ENCODE assay signal across 8 cellular contexts in the genomic region with DNA sequence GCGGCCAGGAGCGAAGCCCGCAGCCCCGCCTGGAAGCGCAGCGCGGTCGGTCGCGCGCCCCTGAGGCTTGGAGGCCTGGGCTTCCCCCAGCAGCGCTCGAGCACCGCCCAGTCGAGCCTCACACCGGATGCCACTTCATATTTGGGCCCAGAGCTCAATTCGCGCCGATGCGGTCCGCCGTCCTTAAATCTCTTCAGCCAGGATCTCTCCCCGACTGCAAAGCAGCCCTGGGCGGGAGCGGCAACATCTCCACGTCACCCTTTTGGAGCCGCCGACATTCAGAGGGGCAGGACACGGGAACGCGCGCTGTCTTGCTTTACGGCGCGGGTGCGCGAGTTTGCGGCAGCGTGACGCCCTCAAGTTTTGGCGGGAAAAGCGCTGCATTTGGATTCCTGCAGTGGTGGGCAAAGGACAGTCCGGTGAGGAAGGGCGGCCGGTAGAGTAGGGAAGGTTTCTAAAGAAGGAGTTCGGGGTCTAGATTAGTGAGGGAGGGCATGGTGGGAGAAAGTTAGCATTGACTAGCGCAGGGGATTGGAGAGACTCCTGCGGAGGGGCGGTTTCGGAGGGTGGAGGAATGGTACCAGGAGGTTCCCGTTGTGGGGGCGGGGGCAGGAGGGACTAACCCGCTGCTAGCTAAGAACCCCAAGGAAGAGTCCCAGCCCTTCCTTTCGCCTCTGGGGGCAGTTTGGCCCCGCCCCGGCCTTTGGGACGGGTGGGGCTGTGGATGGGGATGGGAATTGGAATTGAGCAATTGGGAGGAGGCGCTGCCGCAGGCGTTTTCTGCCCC. TPM values are rescaled to one million over a fixed set of nuclear protein-coding genes. Genes with fewer than 3 reads are reported as not detected.
A peak's percentile ranks its signal among the peaks of the same experiment; 100 is the strongest.
DNase-seq lines count a peak whose midpoint lies in the region; ATAC-seq and TF ChIP-seq lines count a peak whose summit lies in the region.

No MANE protein-coding gene starts in this region.

- peaks cover 60% of the 10 kb centered on the region for H3K79me2 ChIP-seq in DOHH2 (ENCODE audit: control insufficient read depth, low read length)

- H3K4me2 ChIP-seq in DOHH2 (ENCODE audit: low read length), result peak overlapping the region; percentile 91

- peaks cover 31% of the 10 kb centered on the region for H3K4me1 ChIP-seq in DOHH2 (ENCODE audit: control insufficient read depth, low read length)

- intact Hi-C loops in activated T-helper 2 cell treated with anti-CD3 and anti-CD28 coated beads, Interferon-gamma antibody, Interleukin-2, Interleukin-4, amounts not matched to agents 10 μg/mL and 5 μg/mL and 100 μg/mL, durations not matched to agents 14 hours and 24 hours and 36 hours (cut with micrococcal nuclease), result loop anchor here (1.0 to 5.0 kb wide), 4 partner anchors 33 to 261 kb away; a partner anchor contains a TSS

- H3K27me3 Mint-ChIP-seq in activated T-helper 2 cell treated with anti-CD3 and anti-CD28 coated beads, Interferon-gamma antibody, Interleukin-2, Interleukin-4, amounts not matched to agents 10 μg/mL and 5 μg/mL and 100 μg/mL, durations not matched to agents 14 hours and 24 hours and 36 hours (ENCODE audit: low read depth), result no peaks in the 10 kb centered on the region
- H3K27me3 Mint-ChIP-seq in natural killer cell treated with Interleukin-12 subunit alpha and Interleukin-12 subunit beta and Interleukin-15 and Interleukin-18, amount 100 ng/mL, for 72 hours, result no peaks in the 10 kb centered on the region

- H3F3A ChIP-seq in DOHH2 (ENCODE audit: control insufficient read depth, insufficient read depth), result peaks cover 17% of the 10 kb centered on the region

- peak overlapping the region; percentile 91 for H3K4me3 Mint-ChIP-seq in activated T-helper 2 cell treated with anti-CD3 and anti-CD28 coated beads, Interferon-gamma antibody, Interleukin-2, Interleukin-4, amounts not matched to agents 10 μg/mL and 5 μg/mL and 100 μg/mL, durations not matched to agents 14 hours and 24 hours and 36 hours (ENCODE audit: low read depth)
- peak overlapping the region; percentile 90 for H3K4me3 Mint-ChIP-seq in natural killer cell treated with Interleukin-12 subunit alpha and Interleukin-12 subunit beta and Interleukin-15 and Interleukin-18, amount 100 ng/mL, for 72 hours

- peaks cover 61% of the 10 kb centered on the region for H3K36me3 Mint-ChIP-seq in activated T-helper 2 cell treated with anti-CD3 and anti-CD28 coated beads, Interferon-gamma antibody, Interleukin-2, Interleukin-4, amounts not matched to agents 10 μg/mL and 5 μg/mL and 100 μg/mL, durations not matched to agents 14 hours and 24 hours and 36 hours (ENCODE audit: low read depth)
- H3K36me3 Mint-ChIP-seq in natural killer cell treated with Interleukin-12 subunit alpha and Interleukin-12 subunit beta and Interleukin-15 and Interleukin-18, amount 100 ng/mL, for 72 hours, result peaks cover 17% of the 10 kb centered on the region

- no peak for TF ChIP-seq CTCF in DOHH2 (IDR thresholded peaks at IDR 0.05; ENCODE audit: low read depth, low read length, poor library complexity, severe bottlenecking)

- H3K27ac Mint-ChIP-seq in activated T-helper 2 cell treated with anti-CD3 and anti-CD28 coated beads, Interferon-gamma antibody, Interleukin-2, Interleukin-4, amounts not matched to agents 10 μg/mL and 5 μg/mL and 100 μg/mL, durations not matched to agents 14 hours and 24 hours and 36 hours, result peak overlapping the region; percentile 93
- H3K27ac Mint-ChIP-seq in natural killer cell treated with Interleukin-12 subunit alpha and Interleukin-12 subunit beta and Interleukin-15 and Interleukin-18, amount 100 ng/mL, for 72 hours, result peak overlapping the region; percentile 97

- H3K9me2 ChIP-seq in DOHH2 (replicated peaks; ENCODE audit: control insufficient read depth, low read length), result no peaks in the 10 kb centered on the region

- peaks cover 9% of the 10 kb centered on the region; the same call in 1 of the 2 replicates for H4K20me1 ChIP-seq in DOHH2 (ENCODE audit: control insufficient read depth, insufficient read depth, low read depth, low read length)

- peaks cover 28% of the 10 kb centered on the region for H3K4me1 Mint-ChIP-seq in activated T-helper 2 cell treated with anti-CD3 and anti-CD28 coated beads, Interferon-gamma antibody, Interleukin-2, Interleukin-4, amounts not matched to agents 10 μg/mL and 5 μg/mL and 100 μg/mL, durations not matched to agents 14 hours and 24 hours and 36 hours (ENCODE audit: low read depth)
- peaks cover 23 to 26% of the 10 kb centered on the region in 2 donors for H3K4me1 Mint-ChIP-seq in natural killer cell treated with Interleukin-12 subunit alpha and Interleukin-12 subunit beta and Interleukin-15 and Interleukin-18, amount 100 ng/mL, for 72 hours (ENCODE audit: low read depth in 2 of 2)

- DNase-seq in RKO (ENCODE audit: low spot score), result peak; percentile 93
- peak; percentile 85 for DNase-seq in activated T-helper 2 cell treated with anti-CD3 and anti-CD28 coated beads, Interferon-gamma antibody, Interleukin-2, Interleukin-4, amounts not matched to agents 10 μg/mL and 5 μg/mL and 100 μg/mL, durations not matched to agents 14 hours and 24 hours and 36 hours (ENCODE audit: low spot score)
- DNase-seq in fibroblast of peridontal ligament (ENCODE audit: extremely low read depth), result peak; percentile 86
- DNase-seq in natural killer cell treated with Interleukin-12 subunit alpha and Interleukin-12 subunit beta and Interleukin-15 and Interleukin-18, amount 100 ng/mL, for 72 hours (ENCODE audit: low spot score), result peak; percentile 89
- peak; percentile 86 for DNase-seq in stimulated activated naive CD4-positive, alpha-beta T cell treated with Interleukin-2 at 50 U/mL for 16 hours (lab: John Stamatoyannopoulos, UW)

- H3K36me3 ChIP-seq in DOHH2 (ENCODE audit: control insufficient read depth, low read length) (peaks cover 61% of the 10 kb centered on the region), KOPT-K1 (ENCODE audit: insufficient read depth, low read length) (peaks cover 72% of the 10 kb centered on the region)

- ATAC-seq in GM21825 (IDR thresholded peaks at IDR 0.05; ENCODE audit: unreplicated experiment), result peak; percentile 82
- ATAC-seq in natural killer cell treated with Interleukin-12 subunit alpha and Interleukin-12 subunit beta and Interleukin-15 and Interleukin-18, amount 100 ng/mL, for 72 hours, result peak; percentile 97

- peak overlapping the region; percentile 81 for H3K4me3 ChIP-seq in DOHH2 (ENCODE audit: low read length)

- H3K27ac ChIP-seq in DOHH2 (ENCODE audit: low read depth, low read length), result peak overlapping the region; percentile 82
- H3K27ac ChIP-seq in KOPT-K1 (ENCODE audit: low read depth, low read length, poor library complexity, severe bottlenecking), result peak overlapping the region; percentile 87

- H3K27me3 ChIP-seq in DOHH2 (ENCODE audit: control insufficient read depth, low read length), result no peaks in the 10 kb centered on the region

- H3K9me3 ChIP-seq in DOHH2 (ENCODE audit: control insufficient read depth, insufficient read depth, low read length) (no peaks in the 10 kb centered on the region), KOPT-K1 (ENCODE audit: insufficient read depth, low read length, poor library complexity, severe bottlenecking) (no peaks in the 10 kb centered on the region)

- H3K9me3 Mint-ChIP-seq in activated T-helper 2 cell treated with anti-CD3 and anti-CD28 coated beads, Interferon-gamma antibody, Interleukin-2, Interleukin-4, amounts not matched to agents 10 μg/mL and 5 μg/mL and 100 μg/mL, durations not matched to agents 14 hours and 24 hours and 36 hours, result no peaks in the 10 kb centered on the region
- no peaks in the 10 kb centered on the region for H3K9me3 Mint-ChIP-seq in natural killer cell treated with Interleukin-12 subunit alpha and Interleukin-12 subunit beta and Interleukin-15 and Interleukin-18, amount 100 ng/mL, for 72 hours

RNA-seq across cellular contexts. Expression of a gene that starts 0.8 kb away (rescaled TPM):
- total RNA-seq in activated T-helper 2 cell treated with anti-CD3 and anti-CD28 coated beads, Interferon-gamma antibody, Interleukin-2, Interleukin-4, amounts not matched to agents 10 μg/mL and 5 μg/mL and 100 μg/mL, durations not matched to agents 14 hours and 24 hours and 36 hours, result 109 and 110 TPM in 2 replicates
- total RNA-seq in natural killer cell treated with Interleukin-12 subunit alpha and Interleukin-12 subunit beta and Interleukin-15 and Interleukin-18, amount 100 ng/mL, for 72 hours, result 100 to 1,000 TPM in 1 of 2 donors, 10 to 100 TPM in 1; 74.7 to 111 TPM

RNA-seq across cellular contexts. Expression of a gene that starts 33.1 kb away (rescaled TPM):
- 187 and 198 TPM in 2 replicates for total RNA-seq in activated T-helper 2 cell treated with anti-CD3 and anti-CD28 coated beads, Interferon-gamma antibody, Interleukin-2, Interleukin-4, amounts not matched to agents 10 μg/mL and 5 μg/mL and 100 μg/mL, durations not matched to agents 14 hours and 24 hours and 36 hours
- total RNA-seq in natural killer cell treated with Interleukin-12 subunit alpha and Interleukin-12 subunit beta and Interleukin-15 and Interleukin-18, amount 100 ng/mL, for 72 hours, result 100 to 1,000 TPM; 169 to 182 TPM

RNA-seq across cellular contexts. Expression of a gene that starts 54.9 kb away (rescaled TPM):
- total RNA-seq in activated T-helper 2 cell treated with anti-CD3 and anti-CD28 coated beads, Interferon-gamma antibody, Interleukin-2, Interleukin-4, amounts not matched to agents 10 μg/mL and 5 μg/mL and 100 μg/mL, durations not matched to agents 14 hours and 24 hours and 36 hours, result not detected in 2 replicates
- total RNA-seq in natural killer cell treated with Interleukin-12 subunit alpha and Interleukin-12 subunit beta and Interleukin-15 and Interleukin-18, amount 100 ng/mL, for 72 hours, result not detected

RNA-seq across cellular contexts. Expression of a gene that starts 56.5 kb away (rescaled TPM):
- total RNA-seq in activated T-helper 2 cell treated with anti-CD3 and anti-CD28 coated beads, Interferon-gamma antibody, Interleukin-2, Interleukin-4, amounts not matched to agents 10 μg/mL and 5 μg/mL and 100 μg/mL, durations not matched to agents 14 hours and 24 hours and 36 hours, result 44.4 and 50.9 TPM in 2 replicates
- 10 to 100 TPM; 47.1 to 60.8 TPM for total RNA-seq in natural killer cell treated with Interleukin-12 subunit alpha and Interleukin-12 subunit beta and Interleukin-15 and Interleukin-18, amount 100 ng/mL, for 72 hours

Comparison
In these comparisons a context has a peak if more than half of its experiments do, and no peak if none do; other contexts are left out.
1. Peak in every context shown above with its lines: DNase-seq, ATAC-seq, H3K4me3 ChIP-seq and H3K27ac ChIP-seq.